ENCODE assay signal across 3 cellular contexts in genomic region chr18:12928149-12928548, GRCh38.
A peak's percentile ranks its signal among the peaks of the same experiment; 100 is the strongest.
TF ChIP-seq lines count a peak whose summit lies in the region.

No MANE protein-coding gene starts in this region.

TF ChIP-seq in SK-N-SH, 30 proteins besides CTCF, POLR2A, EP300 and RAD21:
- TF ChIP-seq MAX (IDR thresholded peaks at IDR 0.05; ENCODE audit: low read depth) (no peak), GABPA (IDR thresholded peaks at IDR 0.05; ENCODE audit: low read depth) (no peak), TCF12 (IDR thresholded peaks at IDR 0.05) (peak; percentile 25; the same call in 1 of the 2 replicates), YY1 (IDR thresholded peaks at IDR 0.05; ENCODE audit: low read depth) (peak; percentile 65; the same call in 1 of the 2 replicates)

TF ChIP-seq in SK-N-SH treated with all-trans-retinoic acid at 6 μM for 48 hours, 23 proteins besides CTCF, POLR2A, EP300 and RAD21:
- no peak for TF ChIP-seq RARB (CRISPR knock-in tag; IDR thresholded peaks at IDR 0.05)
- no peak for TF ChIP-seq ZFP30 (CRISPR knock-in tag; IDR thresholded peaks at IDR 0.05)
- TF ChIP-seq CREB5 (CRISPR knock-in tag; IDR thresholded peaks at IDR 0.05; ENCODE audit: low read depth) = no peak
- no peak for TF ChIP-seq POU6F1 (CRISPR knock-in tag; IDR thresholded peaks at IDR 0.05; ENCODE audit: borderline replicate concordance, low read depth)
- no peak for TF ChIP-seq TOX (CRISPR knock-in tag; IDR thresholded peaks at IDR 0.05; ENCODE audit: borderline replicate concordance)
- TF ChIP-seq ZNF8 (CRISPR knock-in tag; IDR thresholded peaks at IDR 0.05) = no peak
- TF ChIP-seq PATZ1 (CRISPR knock-in tag; IDR thresholded peaks at IDR 0.05; ENCODE audit: borderline replicate concordance) = no peak
- TF ChIP-seq ISL1 (CRISPR knock-in tag; IDR thresholded peaks at IDR 0.05) = no peak
- no peak for TF ChIP-seq SNAI2 (CRISPR knock-in tag; IDR thresholded peaks at IDR 0.05)
- TF ChIP-seq ZNF565 (CRISPR knock-in tag; conservative IDR thresholded peaks at IDR 0.05; ENCODE audit: low read depth) = no peak
- no peak for TF ChIP-seq ESRRG (CRISPR knock-in tag; IDR thresholded peaks at IDR 0.05)
- TF ChIP-seq ZC3H10 (CRISPR knock-in tag; IDR thresholded peaks at IDR 0.05) = no peak

TF ChIP-seq in H1, 55 proteins besides CTCF, POLR2A, EP300 and RAD21:
- TF ChIP-seq JUN (IDR thresholded peaks at IDR 0.05; ENCODE audit: low read depth, low read length) (no peak), HDAC6 (IDR thresholded peaks at IDR 0.05; ENCODE audit: low read depth, low read length) (no peak), YY1 (IDR thresholded peaks at IDR 0.05; ENCODE audit: low read depth, low read length) (peak; percentile 63), EZH2 (IDR thresholded peaks at IDR 0.05; ENCODE audit: low read depth, low read length, severe bottlenecking) (no peak), RNF2 (IDR thresholded peaks at IDR 0.05; ENCODE audit: borderline replicate concordance, low read depth, low read length, missing control alignments, poor library complexity, severe bottlenecking) (no peak)
